ENCODE assay signal across 8 cellular contexts in genomic region chr7:107890962-107891618, GRCh38. TPM values are rescaled to one million over a fixed set of nuclear protein-coding genes. Genes with fewer than 3 reads are reported as not detected.
DNase-seq lines count a peak whose midpoint lies in the region; ATAC-seq and TF ChIP-seq lines count a peak whose summit lies in the region.

TSS of gene DLD (plus strand) at chr7:107891183. CDS start at chr7:107891251, 68 bp downstream.

- TF ChIP-seq CTCF in AG10803 (conservative IDR thresholded peaks at IDR 0.05; ENCODE audit: low read length) = no peak
- TF ChIP-seq CTCF in chondrocyte (IDR thresholded peaks at IDR 0.05) = no peak

- H3K9me3 Mint-ChIP-seq in chondrocyte (ENCODE audit: low read depth) = no peaks in the 10 kb centered on the region

- H3K27ac Mint-ChIP-seq in chondrocyte (ENCODE audit: unreplicated experiment) = peak within 1 kb of the TSS; percentile 100

- ATAC-seq in GM19043 (IDR thresholded peaks at IDR 0.05; ENCODE audit: low read depth, unreplicated experiment) (peak; percentile 99), HG03378 (IDR thresholded peaks at IDR 0.05; ENCODE audit: unreplicated experiment) (peak; percentile 98)

- peaks cover 8% of the 10 kb centered on the region for H3K36me3 Mint-ChIP-seq in chondrocyte (ENCODE audit: low read depth)

- peak within 1 kb of the TSS; percentile 100 for H3K4me3 Mint-ChIP-seq in chondrocyte (ENCODE audit: unreplicated experiment)

- H3K4me3 ChIP-seq in AG10803 (ENCODE audit: low read length) = peak within 1 kb of the TSS; percentile 93

- peaks cover 4% of the 10 kb centered on the region for H3K27me3 Mint-ChIP-seq in chondrocyte (ENCODE audit: low read depth)

- peaks cover 35% of the 10 kb centered on the region for H3K4me1 Mint-ChIP-seq in chondrocyte (ENCODE audit: low read depth)

- DNase-seq in AG10803 (ENCODE audit: low read depth) (peak; percentile 85), NCI-H510A (lab: John Stamatoyannopoulos, UW) (peak; percentile 78), chondrocyte (ENCODE audit: low spot score) (peak; percentile 97), kidney tubule cell (ENCODE audit: low spot score) (peak; percentile 93)
- peak; percentile 85 to 90 for DNase-seq in activated CD4-positive, alpha-beta T cell treated with anti-CD3 and anti-CD28 coated beads for 24 hours (ENCODE audit: low read depth in 2 of 2)
- peak; percentile 79 to 92 (median 88) for DNase-seq in stimulated activated CD4-positive, alpha-beta T cell treated with anti-CD3 and anti-CD28 coated beads, Interleukin-1b, Interleukin-23, amount 100 ng/mL, for 24 hours (ENCODE audit: low read depth in 4 of 4, low spot score in 1 of 4)

RNA-seq across cellular contexts. Expression of gene DLD, which starts in this region (rescaled TPM):
- total RNA-seq in chondrocyte = 60.3 to 69.6 TPM (median 62.7 TPM) in 3 replicates

Comparison
In these comparisons a context has a peak if more than half of its experiments do, and no peak if none do; other contexts are left out.
1. Peak in every context shown above with its lines: DNase-seq, ATAC-seq and H3K4me3 ChIP-seq.